Comparison of ENCODE assay signal across 16 cellular contexts in the genomic region with DNA sequence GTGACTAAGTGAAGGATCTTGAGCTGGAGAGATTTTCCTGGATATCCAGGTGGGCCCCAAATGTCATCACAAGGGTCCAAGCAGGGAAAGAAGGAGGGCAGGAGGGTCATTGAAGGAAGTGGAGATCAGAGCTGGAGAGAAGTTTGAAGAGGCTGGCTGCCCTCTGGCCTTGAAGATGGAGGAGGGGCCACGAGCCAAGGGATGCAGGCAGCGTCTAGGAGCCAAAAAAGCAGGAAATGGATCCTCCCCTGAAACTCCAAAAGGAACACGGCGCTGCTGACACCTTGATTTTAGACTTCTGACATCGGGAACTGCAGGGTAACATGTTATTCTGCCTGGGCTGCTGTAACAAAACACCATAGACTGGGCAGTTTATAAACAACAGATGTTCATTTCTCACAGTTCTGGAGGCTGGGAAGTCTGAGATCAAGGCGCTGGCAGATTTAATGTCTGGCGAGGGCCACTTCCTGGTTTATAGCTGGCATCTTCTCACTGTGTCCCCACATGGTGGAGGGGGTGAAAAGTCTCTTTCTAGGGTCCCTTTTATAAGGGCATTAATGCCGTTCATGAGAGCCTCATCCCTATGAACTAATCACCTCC. TPM values are rescaled to one million over a fixed set of nuclear protein-coding genes. Genes with fewer than 3 reads are reported as not detected.
DNase-seq lines count a peak whose midpoint lies in the region; ATAC-seq, FAIRE-seq and TF ChIP-seq lines count a peak whose summit lies in the region.
"Had no signal": no experiment of that assay in that cellular context is flagged by ENCODE, and none has a peak within 500 bp of the region (broad histone marks: within the 10 kb centered on the region; RNA-seq: fewer than 3 reads in every experiment).

No MANE protein-coding gene starts in this region.

- H3K4me3 ChIP-seq in duodenal mucosa (ENCODE audit: low read depth in 1 of 2, low read length in 2 of 2) (no peak overlapping the region), pancreas (no peak overlapping the region), upper lobe of right lung (no peak overlapping the region)
- H3K4me3 ChIP-seq: K562 had no signal

- H3K9me3 ChIP-seq in duodenal mucosa (ENCODE audit: control insufficient read depth in 1 of 2, low read length in 2 of 2) (no peaks in the 10 kb centered on the region), pancreas (no peaks in the 10 kb centered on the region), upper lobe of right lung (no peaks in the 10 kb centered on the region)

- no peak for FAIRE-seq in pancreas (lab: Jason Lieb, UNC)
- FAIRE-seq: K562 had no signal

- ATAC-seq in pancreas (peak; percentile 74 to 77 (median 76)), left colon (no peak), upper lobe of right lung (no peak)
- ATAC-seq: HCT116 had no signal

- H3K36me3 ChIP-seq in duodenal mucosa (ENCODE audit: control insufficient read depth in 1 of 2, insufficient read depth in 2 of 2, low read length in 2 of 2) = no peaks in the 10 kb centered on the region
- H3K36me3 ChIP-seq in pancreas = no peaks in the 10 kb centered on the region
- no peaks in the 10 kb centered on the region for H3K36me3 ChIP-seq in upper lobe of right lung

- intact Hi-C loops in pancreas (cut with DNase I) = no loop called here
- intact Hi-C loops in head of caudate nucleus (cut with DNase I) = no loop called here
- intact Hi-C loops in left colon (cut with DNase I, micrococcal nuclease) = no loop called here
- intact Hi-C loops in upper lobe of right lung (cut with DNase I) = no loop called here

- H3K9ac ChIP-seq in duodenal mucosa (ENCODE audit: low read depth in 1 of 2, low read length in 2 of 2) = no peak overlapping the region

- peaks cover 7 to 14% of the 10 kb centered on the region in 2 donors for H3K4me1 ChIP-seq in duodenal mucosa (ENCODE audit: control insufficient read depth in 1 of 2, insufficient read depth in 2 of 2, low read length in 2 of 2)
- peaks cover 0 to 13% (median 5%) of the 10 kb centered on the region in 3 donors for H3K4me1 ChIP-seq in pancreas
- H3K4me1 ChIP-seq in upper lobe of right lung = peaks cover 10% of the 10 kb centered on the region

- TF ChIP-seq CTCF in pancreas (IDR thresholded peaks at IDR 0.05) = no peak
- no peak for TF ChIP-seq CTCF in upper lobe of right lung (IDR thresholded peaks at IDR 0.05)

- 55 to 64% methylated on average over 8 of the region's 8 CpGs for WGBS in pancreas, 2 donors

- H3K27ac ChIP-seq in duodenal mucosa (ENCODE audit: low read depth, low read length) (peak overlapping the region; percentile 11), pancreas (peak overlapping the region in 3 of 4 donors; percentile 65 to 93 (median 83)), upper lobe of right lung (no peak overlapping the region)

- H3K27me3 ChIP-seq in duodenal mucosa (ENCODE audit: control insufficient read depth in 1 of 2, insufficient read depth in 2 of 2, low read length in 2 of 2) = no peaks in the 10 kb centered on the region
- no peaks in the 10 kb centered on the region for H3K27me3 ChIP-seq in pancreas
- no peaks in the 10 kb centered on the region for H3K27me3 ChIP-seq in upper lobe of right lung

- DNase-seq in DMS53 treated with DMSO at 0.1 percent for 48 hours (lab: John Stamatoyannopoulos, UW; ENCODE audit: unreplicated experiment) (peak; percentile 26), NCI-H1694 (lab: John Stamatoyannopoulos, UW) (peak; percentile 64), pancreas (peak in 4 of 6 donors; percentile 35 to 64 (median 44)), NCI-H1092 treated with DMSO at 0.1 percent for 48 hours (lab: John Stamatoyannopoulos, UW) (no peak), head of caudate nucleus (no peak), left colon (no peak), upper lobe of right lung (no peak)
- DNase-seq: activated CD4-positive, alpha-beta T cell treated with anti-CD3 and anti-CD28 coated beads for 4 hours; activated naive CD8-positive, alpha-beta T cell treated with anti-CD3 and anti-CD28 coated beads, Interleukin-2, amount 10 ng/mL, durations not matched to agents 7 days and 5 days; CD8-positive, alpha-beta memory T cell; effector CD4-positive, alpha-beta T cell had no signal

RNA-seq across cellular contexts. Expression of gene ZBTB21, which starts 28.8 kb away (rescaled TPM):
- 1 to 10 TPM; 4.8 to 9.5 (median 8.0) TPM for total RNA-seq in pancreas
- 1 to 10 TPM; 2.9 to 3.2 TPM for polyA plus RNA-seq in pancreas
- 10 to 100 TPM; 15.1 to 15.2 TPM for total RNA-seq in left colon
- total RNA-seq in upper lobe of right lung = 17.8 TPM

RNA-seq across cellular contexts. Expression of gene UMODL1, which starts 32.2 kb away (rescaled TPM):
- total RNA-seq in pancreas (under 1 TPM in 1 of 6 donors, not detected in 5; 0.06 TPM), left colon (under 1 TPM; 0.28 to 0.43 TPM), upper lobe of right lung (0.49 TPM)
- under 1 TPM in 1 of 2 donors, not detected in 1; 0.02 TPM for polyA plus RNA-seq in pancreas
- total RNA-seq: K562, mucosa of gallbladder, sciatic nerve had no signal
- polyA plus RNA-seq: CD8-positive, alpha-beta memory T cell; K562 had no signal

Comparison
In these comparisons a context has a peak if more than half of its experiments do, and no peak if none do; other contexts are left out.
1. DNase-seq: peak in DMS53 treated with DMSO at 0.1 percent for 48 hours (single experiment), NCI-H1694 (single experiment) and pancreas (4 of 6); none in NCI-H1092 treated with DMSO at 0.1 percent for 48 hours (single experiment), head of caudate nucleus (0 of 42), left colon (0 of 2) and upper lobe of right lung (single experiment).
2. ATAC-seq: peak in pancreas (4 of 4); none in left colon (single experiment) and upper lobe of right lung (single experiment).